8 cellular contexts compared by ENCODE assay signal in genomic region chr5:124651663-124652513, GRCh38.
A peak's percentile ranks its signal among the peaks of the same experiment; 100 is the strongest.
DNase-seq lines count a peak whose midpoint lies in the region; ATAC-seq and TF ChIP-seq lines count a peak whose summit lies in the region.

No MANE protein-coding gene starts in this region.

- peaks cover 0 to 74% of the 10 kb centered on the region in 2 donors for H3K27me3 ChIP-seq in left lung

- H3K4me1 ChIP-seq in left lung = peaks cover 39 to 70% of the 10 kb centered on the region in 2 donors

- H3K9me3 ChIP-seq in left lung = no peaks in the 10 kb centered on the region

- DNase-seq in GF-D8 (lab: John Stamatoyannopoulos, UW) = peak; percentile 23
- peak; percentile 82 for DNase-seq in NAMALWA (ENCODE audit: low spot score)
- peak; percentile 94 for DNase-seq in dermis blood vessel endothelial cell
- DNase-seq in left lung = peak; percentile 85 to 93
- peak; percentile 8 for DNase-seq in stimulated activated CD4-positive, alpha-beta T cell treated with anti-CD3 and anti-CD28 coated beads, Interleukin-4, amount 100 ng/mL, for 24 hours
- DNase-seq in activated CD4-positive, CD25-positive, alpha-beta regulatory T cell (lab: John Stamatoyannopoulos, UW) = no peak

- peaks cover 0 to 16% of the 10 kb centered on the region in 2 donors for H3K36me3 ChIP-seq in left lung

- intact Hi-C loops in left lung (cut with DNase I) = loop anchor here in 1 of 2 donors (5.0 kb wide), 1 partner anchor 90 kb away; no protein-coding TSS in a partner anchor

- peak; percentile 35 for ATAC-seq in GM21723 (IDR thresholded peaks at IDR 0.05; ENCODE audit: unreplicated experiment)
- ATAC-seq in SK-N-SH treated with all-trans-retinoic acid at 6 μM for 48 hours = peak; percentile 95
- ATAC-seq in left lung = peak; percentile 84

- peak overlapping the region; percentile 77 to 78 for H3K27ac ChIP-seq in left lung

- peak overlapping the region; percentile 42 to 46 for H3K4me3 ChIP-seq in left lung

- TF ChIP-seq CTCF in left lung (IDR thresholded peaks at IDR 0.05) = no peak

TF ChIP-seq in SK-N-SH treated with all-trans-retinoic acid at 6 μM for 48 hours, 23 proteins besides CTCF, POLR2A, EP300 and RAD21:
- TF ChIP-seq TSHZ2 (CRISPR knock-in tag; IDR thresholded peaks at IDR 0.05) (peak; percentile 74; the same call in 1 of the 2 replicates), GLIS3 (CRISPR knock-in tag; IDR thresholded peaks at IDR 0.05) (no peak)

Comparison
In these comparisons a context has a peak if more than half of its experiments do, and no peak if none do; other contexts are left out.
1. DNase-seq: peak in GF-D8 (single experiment), NAMALWA (single experiment), dermis blood vessel endothelial cell (single experiment), left lung (2 of 2) and stimulated activated CD4-positive, alpha-beta T cell treated with anti-CD3 and anti-CD28 coated beads, Interleukin-4, amount 100 ng/mL, for 24 hours (single experiment); none in activated CD4-positive, CD25-positive, alpha-beta regulatory T cell (0 of 4).
2. ATAC-seq: peak in every context shown above with its lines; median percentile 95 in SK-N-SH treated with all-trans-retinoic acid at 6 μM for 48 hours; 84 in left lung; 35 in GM21723.